In genomic region chr2:70142590-70143313, GRCh38 we compare ENCODE assay signal across 1 cellular context.
TF ChIP-seq lines count a peak whose summit lies in the region.

No MANE protein-coding gene starts in this region.

TF ChIP-seq in GM12878, 131 proteins besides CTCF, POLR2A, EP300 and RAD21 (continued from another document and continues in another):
- peak; percentile 97 for TF ChIP-seq ZNF592 (IDR thresholded peaks at IDR 0.05)
- TF ChIP-seq RELA (IDR thresholded peaks at IDR 0.05; ENCODE audit: borderline replicate concordance, partially characterized antibody), result peak; percentile 86
- TF ChIP-seq GABPA (IDR thresholded peaks at IDR 0.05; ENCODE audit: low read depth), result no peak
- TF ChIP-seq ZBED1 (IDR thresholded peaks at IDR 0.05; ENCODE audit: borderline replicate concordance), result no peak; the same call in 1 of the 2 replicates
- TF ChIP-seq SMAD1 (IDR thresholded peaks at IDR 0.05; ENCODE audit: low read depth, partially characterized antibody), result peak; percentile 94
- TF ChIP-seq, protein P1, sequence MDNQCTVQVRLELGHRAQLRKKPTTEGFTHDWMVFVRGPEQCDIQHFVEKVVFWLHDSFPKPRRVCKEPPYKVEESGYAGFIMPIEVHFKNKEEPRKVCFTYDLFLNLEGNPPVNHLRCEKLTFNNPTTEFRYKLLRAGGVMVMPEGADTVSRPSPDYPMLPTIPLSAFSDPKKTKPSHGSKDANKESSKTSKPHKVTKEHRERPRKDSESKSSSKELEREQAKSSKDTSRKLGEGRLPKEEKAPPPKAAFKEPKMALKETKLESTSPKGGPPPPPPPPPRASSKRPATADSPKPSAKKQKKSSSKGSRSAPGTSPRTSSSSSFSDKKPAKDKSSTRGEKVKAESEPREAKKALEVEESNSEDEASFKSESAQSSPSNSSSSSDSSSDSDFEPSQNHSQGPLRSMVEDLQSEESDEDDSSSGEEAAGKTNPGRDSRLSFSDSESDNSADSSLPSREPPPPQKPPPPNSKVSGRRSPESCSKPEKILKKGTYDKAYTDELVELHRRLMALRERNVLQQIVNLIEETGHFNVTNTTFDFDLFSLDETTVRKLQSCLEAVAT (IDR thresholded peaks at IDR 0.05), result peak; percentile 86; the same call in 1 of the 2 replicates
- peak; percentile 100 for TF ChIP-seq BHLHE40 (IDR thresholded peaks at IDR 0.05; ENCODE audit: borderline replicate concordance in 1 of 2, low read depth in 2 of 2, low read length in 1 of 2)
- TF ChIP-seq ZNF687 (IDR thresholded peaks at IDR 0.05), result peak; percentile 30
- no peak for TF ChIP-seq ASH2L (IDR thresholded peaks at IDR 0.05; ENCODE audit: borderline replicate concordance, low read depth)
- no peak for TF ChIP-seq PBX3 (IDR thresholded peaks at IDR 0.05; ENCODE audit: insufficient replicate concordance, low read depth, low read length)
- 0 out of 2 replicates have a peak, but pooled peaks have one; percentile 75 for TF ChIP-seq NFIC (IDR thresholded peaks at IDR 0.05; ENCODE audit: low read depth, low read length)
- TF ChIP-seq HDAC2 (IDR thresholded peaks at IDR 0.05), result no peak
- peak; percentile 81; the same call in 1 of the 2 replicates for TF ChIP-seq PAX5 (IDR thresholded peaks at IDR 0.05; ENCODE audit: borderline replicate concordance, low read depth, low read length)
- TF ChIP-seq MAX (IDR thresholded peaks at IDR 0.05; ENCODE audit: low read depth, low read length), result peak; percentile 82
- no peak for TF ChIP-seq ZNF622 (IDR thresholded peaks at IDR 0.05)
- TF ChIP-seq ZNF384 (IDR thresholded peaks at IDR 0.05; ENCODE audit: borderline replicate concordance, low read depth, low read length), result 0 out of 2 replicates have a peak, but pooled peaks have one; percentile 16
- TF ChIP-seq CEBPZ (IDR thresholded peaks at IDR 0.05; ENCODE audit: low read depth, low read length), result no peak
- peak; percentile 81 for TF ChIP-seq SP1 (IDR thresholded peaks at IDR 0.05; ENCODE audit: low read depth, low read length)
- peak; percentile 98 for TF ChIP-seq SMC3 (IDR thresholded peaks at IDR 0.05; ENCODE audit: borderline replicate concordance, low read length)
- TF ChIP-seq, protein P2, sequence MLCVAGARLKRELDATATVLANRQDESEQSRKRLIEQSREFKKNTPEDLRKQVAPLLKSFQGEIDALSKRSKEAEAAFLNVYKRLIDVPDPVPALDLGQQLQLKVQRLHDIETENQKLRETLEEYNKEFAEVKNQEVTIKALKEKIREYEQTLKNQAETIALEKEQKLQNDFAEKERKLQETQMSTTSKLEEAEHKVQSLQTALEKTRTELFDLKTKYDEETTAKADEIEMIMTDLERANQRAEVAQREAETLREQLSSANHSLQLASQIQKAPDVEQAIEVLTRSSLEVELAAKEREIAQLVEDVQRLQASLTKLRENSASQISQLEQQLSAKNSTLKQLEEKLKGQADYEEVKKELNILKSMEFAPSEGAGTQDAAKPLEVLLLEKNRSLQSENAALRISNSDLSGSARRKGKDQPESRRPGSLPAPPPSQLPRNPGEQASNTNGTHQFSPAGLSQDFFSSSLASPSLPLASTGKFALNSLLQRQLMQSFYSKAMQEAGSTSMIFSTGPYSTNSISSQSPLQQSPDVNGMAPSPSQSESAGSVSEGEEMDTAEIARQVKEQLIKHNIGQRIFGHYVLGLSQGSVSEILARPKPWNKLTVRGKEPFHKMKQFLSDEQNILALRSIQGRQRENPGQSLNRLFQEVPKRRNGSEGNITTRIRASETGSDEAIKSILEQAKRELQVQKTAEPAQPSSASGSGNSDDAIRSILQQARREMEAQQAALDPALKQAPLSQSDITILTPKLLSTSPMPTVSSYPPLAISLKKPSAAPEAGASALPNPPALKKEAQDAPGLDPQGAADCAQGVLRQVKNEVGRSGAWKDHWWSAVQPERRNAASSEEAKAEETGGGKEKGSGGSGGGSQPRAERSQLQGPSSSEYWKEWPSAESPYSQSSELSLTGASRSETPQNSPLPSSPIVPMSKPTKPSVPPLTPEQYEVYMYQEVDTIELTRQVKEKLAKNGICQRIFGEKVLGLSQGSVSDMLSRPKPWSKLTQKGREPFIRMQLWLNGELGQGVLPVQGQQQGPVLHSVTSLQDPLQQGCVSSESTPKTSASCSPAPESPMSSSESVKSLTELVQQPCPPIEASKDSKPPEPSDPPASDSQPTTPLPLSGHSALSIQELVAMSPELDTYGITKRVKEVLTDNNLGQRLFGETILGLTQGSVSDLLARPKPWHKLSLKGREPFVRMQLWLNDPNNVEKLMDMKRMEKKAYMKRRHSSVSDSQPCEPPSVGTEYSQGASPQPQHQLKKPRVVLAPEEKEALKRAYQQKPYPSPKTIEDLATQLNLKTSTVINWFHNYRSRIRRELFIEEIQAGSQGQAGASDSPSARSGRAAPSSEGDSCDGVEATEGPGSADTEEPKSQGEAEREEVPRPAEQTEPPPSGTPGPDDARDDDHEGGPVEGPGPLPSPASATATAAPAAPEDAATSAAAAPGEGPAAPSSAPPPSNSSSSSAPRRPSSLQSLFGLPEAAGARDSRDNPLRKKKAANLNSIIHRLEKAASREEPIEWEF (IDR thresholded peaks at IDR 0.05; ENCODE audit: insufficient replicate concordance, low read depth, low read length), result no peak
- peak; percentile 99 for TF ChIP-seq ATF7 (IDR thresholded peaks at IDR 0.05; ENCODE audit: low read depth)
- peak; percentile 70 for TF ChIP-seq LARP7 (IDR thresholded peaks at IDR 0.05)
- TF ChIP-seq POU2F2 (IDR thresholded peaks at IDR 0.05; ENCODE audit: borderline replicate concordance, low read depth, low read length), result peak; percentile 76; the same call in 2 of the 3 replicates
- peak; percentile 79 for TF ChIP-seq FOXM1 (IDR thresholded peaks at IDR 0.05; ENCODE audit: low read depth, low read length)
- peak; percentile 72; the same call in 1 of the 2 replicates for TF ChIP-seq SMAD5 (IDR thresholded peaks at IDR 0.05; ENCODE audit: low read depth)
- TF ChIP-seq EED (IDR thresholded peaks at IDR 0.05; ENCODE audit: low read depth), result peak; percentile 32; the same call in 1 of the 2 replicates
- no peak; the same call in 1 of the 2 replicates for TF ChIP-seq ZNF217 (IDR thresholded peaks at IDR 0.05)
- peak; percentile 57 to 68 for TF ChIP-seq IKZF2 (IDR thresholded peaks at IDR 0.05)
- TF ChIP-seq PAX8 (IDR thresholded peaks at IDR 0.05), result peak; percentile 70; the same call in 1 of the 2 replicates
- peak; percentile 72 for TF ChIP-seq MYB (IDR thresholded peaks at IDR 0.05; ENCODE audit: borderline replicate concordance, low read depth, low read length)
- peak; percentile 3; the same call in 1 of the 2 replicates for TF ChIP-seq BACH1 (IDR thresholded peaks at IDR 0.05; ENCODE audit: borderline replicate concordance)
- peak; percentile 99 for TF ChIP-seq RB1 (IDR thresholded peaks at IDR 0.05; ENCODE audit: borderline replicate concordance)
- TF ChIP-seq STAT3 (IDR thresholded peaks at IDR 0.05; ENCODE audit: low read depth, low read length), result no peak
- 0 out of 2 replicates have a peak, but pooled peaks have one; percentile 37 for TF ChIP-seq FOXK2 (IDR thresholded peaks at IDR 0.05)
- TF ChIP-seq EZH2 (IDR thresholded peaks at IDR 0.05; ENCODE audit: borderline replicate concordance, control insufficient read depth, low read depth, low read length), result no peak
- TF ChIP-seq RAD51 (IDR thresholded peaks at IDR 0.05), result peak; percentile 83
- no peak for TF ChIP-seq KAT2A (conservative IDR thresholded peaks at IDR 0.05; ENCODE audit: control insufficient read depth, low read depth, low read length)
- TF ChIP-seq, protein P3, sequence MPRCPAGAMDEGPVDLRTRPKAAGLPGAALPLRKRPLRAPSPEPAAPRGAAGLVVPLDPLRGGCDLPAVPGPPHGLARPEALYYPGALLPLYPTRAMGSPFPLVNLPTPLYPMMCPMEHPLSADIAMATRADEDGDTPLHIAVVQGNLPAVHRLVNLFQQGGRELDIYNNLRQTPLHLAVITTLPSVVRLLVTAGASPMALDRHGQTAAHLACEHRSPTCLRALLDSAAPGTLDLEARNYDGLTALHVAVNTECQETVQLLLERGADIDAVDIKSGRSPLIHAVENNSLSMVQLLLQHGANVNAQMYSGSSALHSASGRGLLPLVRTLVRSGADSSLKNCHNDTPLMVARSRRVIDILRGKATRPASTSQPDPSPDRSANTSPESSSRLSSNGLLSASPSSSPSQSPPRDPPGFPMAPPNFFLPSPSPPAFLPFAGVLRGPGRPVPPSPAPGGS (IDR thresholded peaks at IDR 0.05; ENCODE audit: borderline replicate concordance, insufficient read depth, low read depth, low read length, poor library complexity, severe bottlenecking), result peak; percentile 12
